In the genomic region with DNA sequence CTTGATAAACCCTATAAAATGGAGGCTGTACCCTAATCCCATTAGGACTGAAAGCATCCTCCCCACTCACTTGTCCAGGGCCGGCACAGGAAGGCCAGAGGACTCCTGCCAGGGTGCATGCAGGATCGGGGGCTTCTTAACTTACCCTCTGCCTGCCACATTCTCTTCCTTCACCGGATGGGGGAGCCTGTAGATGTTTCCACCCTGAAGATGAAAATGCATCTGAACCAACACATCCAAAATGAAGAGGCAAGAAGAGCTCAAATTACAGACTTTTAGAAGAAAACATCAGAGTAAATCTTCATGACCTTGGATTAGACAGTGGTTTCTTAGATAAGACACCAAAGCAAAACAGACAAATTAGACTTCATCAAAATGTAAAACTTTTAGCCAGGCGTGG, we compare ENCODE assay signal across 1 cellular context.
TF ChIP-seq lines count a peak whose summit lies in the region.

No MANE protein-coding gene starts in this region.

TF ChIP-seq in SK-N-SH treated with all-trans-retinoic acid at 6 μM for 48 hours, 23 proteins besides CTCF, POLR2A, EP300 and RAD21 (continued from another document):
- TF ChIP-seq, protein P1, sequence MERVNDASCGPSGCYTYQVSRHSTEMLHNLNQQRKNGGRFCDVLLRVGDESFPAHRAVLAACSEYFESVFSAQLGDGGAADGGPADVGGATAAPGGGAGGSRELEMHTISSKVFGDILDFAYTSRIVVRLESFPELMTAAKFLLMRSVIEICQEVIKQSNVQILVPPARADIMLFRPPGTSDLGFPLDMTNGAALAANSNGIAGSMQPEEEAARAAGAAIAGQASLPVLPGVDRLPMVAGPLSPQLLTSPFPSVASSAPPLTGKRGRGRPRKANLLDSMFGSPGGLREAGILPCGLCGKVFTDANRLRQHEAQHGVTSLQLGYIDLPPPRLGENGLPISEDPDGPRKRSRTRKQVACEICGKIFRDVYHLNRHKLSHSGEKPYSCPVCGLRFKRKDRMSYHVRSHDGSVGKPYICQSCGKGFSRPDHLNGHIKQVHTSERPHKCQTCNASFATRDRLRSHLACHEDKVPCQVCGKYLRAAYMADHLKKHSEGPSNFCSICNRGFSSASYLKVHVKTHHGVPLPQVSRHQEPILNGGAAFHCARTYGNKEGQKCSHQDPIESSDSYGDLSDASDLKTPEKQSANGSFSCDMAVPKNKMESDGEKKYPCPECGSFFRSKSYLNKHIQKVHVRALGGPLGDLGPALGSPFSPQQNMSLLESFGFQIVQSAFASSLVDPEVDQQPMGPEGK (CRISPR knock-in tag; IDR thresholded peaks at IDR 0.05; ENCODE audit: borderline replicate concordance): no peak
- TF ChIP-seq, protein P2, sequence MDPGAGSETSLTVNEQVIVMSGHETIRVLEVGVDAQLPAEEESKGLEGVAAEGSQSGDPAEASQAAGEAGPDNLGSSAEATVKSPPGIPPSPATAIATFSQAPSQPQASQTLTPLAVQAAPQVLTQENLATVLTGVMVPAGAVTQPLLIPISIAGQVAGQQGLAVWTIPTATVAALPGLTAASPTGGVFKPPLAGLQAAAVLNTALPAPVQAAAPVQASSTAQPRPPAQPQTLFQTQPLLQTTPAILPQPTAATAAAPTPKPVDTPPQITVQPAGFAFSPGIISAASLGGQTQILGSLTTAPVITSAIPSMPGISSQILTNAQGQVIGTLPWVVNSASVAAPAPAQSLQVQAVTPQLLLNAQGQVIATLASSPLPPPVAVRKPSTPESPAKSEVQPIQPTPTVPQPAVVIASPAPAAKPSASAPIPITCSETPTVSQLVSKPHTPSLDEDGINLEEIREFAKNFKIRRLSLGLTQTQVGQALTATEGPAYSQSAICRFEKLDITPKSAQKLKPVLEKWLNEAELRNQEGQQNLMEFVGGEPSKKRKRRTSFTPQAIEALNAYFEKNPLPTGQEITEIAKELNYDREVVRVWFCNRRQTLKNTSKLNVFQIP (CRISPR knock-in tag; IDR thresholded peaks at IDR 0.05; ENCODE audit: borderline replicate concordance, low read depth): no peak
- TF ChIP-seq ZC3H10 (CRISPR knock-in tag; IDR thresholded peaks at IDR 0.05) (no peak), SNAI2 (CRISPR knock-in tag; IDR thresholded peaks at IDR 0.05) (no peak), ARNTL (CRISPR knock-in tag; IDR thresholded peaks at IDR 0.05; ENCODE audit: borderline replicate concordance, low read depth) (no peak), ZFP30 (CRISPR knock-in tag; IDR thresholded peaks at IDR 0.05) (no peak), ESRRG (CRISPR knock-in tag; IDR thresholded peaks at IDR 0.05) (no peak), ZNF70 (CRISPR knock-in tag; IDR thresholded peaks at IDR 0.05) (no peak), OSR1 (CRISPR knock-in tag; IDR thresholded peaks at IDR 0.05) (no peak), TOX (CRISPR knock-in tag; IDR thresholded peaks at IDR 0.05; ENCODE audit: borderline replicate concordance) (no peak)
TF ChIP-seq in SK-N-SH treated with all-trans-retinoic acid at 6 μM for 48 hours: peak in this region for 0.
